24 cellular contexts compared by ENCODE assay signal in the genomic region with DNA sequence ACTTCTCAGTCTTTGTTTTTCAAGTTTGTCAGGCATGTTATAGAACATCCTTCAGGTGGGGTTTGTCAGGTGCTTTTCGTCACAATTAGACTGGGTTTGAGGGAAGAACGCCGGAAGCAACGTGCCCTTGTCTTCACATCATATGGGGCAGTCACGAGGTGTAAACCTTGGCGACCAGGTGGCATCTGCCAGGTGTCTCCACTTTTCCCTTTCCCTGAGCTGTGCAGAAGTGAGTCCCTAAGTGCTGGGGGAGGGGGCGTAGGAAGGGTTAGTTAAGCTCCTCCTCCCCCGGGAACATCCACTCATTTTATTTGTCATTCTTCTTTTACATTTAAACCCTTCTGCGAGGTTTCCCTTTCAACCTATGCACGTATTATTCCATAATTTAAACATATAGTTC. TPM values are rescaled to one million over a fixed set of nuclear protein-coding genes. Genes with fewer than 3 reads are reported as not detected.
A peak's percentile ranks its signal among the peaks of the same experiment; 100 is the strongest.
DNase-seq lines count a peak whose midpoint lies in the region; ATAC-seq and TF ChIP-seq lines count a peak whose summit lies in the region.
"Had no signal": no experiment of that assay in that cellular context is flagged by ENCODE, and none has a peak within 500 bp of the region (broad histone marks: within the 10 kb centered on the region; RNA-seq: fewer than 3 reads in every experiment).

No MANE protein-coding gene starts in this region.

- H3K27ac Mint-ChIP-seq in nephron progenitor cell, result peak overlapping the region; percentile 93
- H3K27ac Mint-ChIP-seq in activated CD8-positive, alpha-beta T cell treated with anti-CD3 and anti-CD28 coated beads, Interleukin-2, amount 10 ng/mL, durations not matched to agents 7 days and 5 days, result no peak overlapping the region
- H3K27ac Mint-ChIP-seq: activated CD4-positive, alpha-beta T cell treated with anti-CD3 and anti-CD28 coated beads, Interleukin-2, amount 10 ng/mL, durations not matched to agents 24 days and 14 days; activated naive CD4-positive, alpha-beta T cell treated with anti-CD3 and anti-CD28 coated beads, Interleukin-2, amount 50 U/mL, for 24 hours; activated T-cell treated with anti-CD3 and anti-CD28 coated beads, Interleukin-2, amount 50 U/mL, for 72 hours; dendritic cell treated with granulocyte-macrophage colony-stimulating factor and Interleukin-4, amounts not matched to agents 40 ng/mL and 50 ng/mL, for 4 days; T-helper 2 cell treated with Interferon-gamma antibody and Interleukin-4, amounts not matched to agents 5 μg/mL and 100 μg/mL, for 36 hours had no signal

- H3K27ac ChIP-seq in PC-3 (ENCODE audit: low read length), result no peak overlapping the region
- H3K27ac ChIP-seq: lower lobe of right lung had no signal

- peaks cover 4% of the 10 kb centered on the region for H3K27me3 Mint-ChIP-seq in nephron progenitor cell (ENCODE audit: low read depth, poor library complexity)
- no peaks in the 10 kb centered on the region for H3K27me3 Mint-ChIP-seq in activated CD8-positive, alpha-beta T cell treated with anti-CD3 and anti-CD28 coated beads, Interleukin-2, amount 10 ng/mL, durations not matched to agents 7 days and 5 days (ENCODE audit: low read depth)

- H3K9me3 Mint-ChIP-seq in nephron progenitor cell, result peaks cover 11% of the 10 kb centered on the region
- H3K9me3 Mint-ChIP-seq in activated CD8-positive, alpha-beta T cell treated with anti-CD3 and anti-CD28 coated beads, Interleukin-2, amount 10 ng/mL, durations not matched to agents 7 days and 5 days (ENCODE audit: insufficient read depth), result no peaks in the 10 kb centered on the region
- H3K9me3 Mint-ChIP-seq: activated CD4-positive, alpha-beta T cell treated with anti-CD3 and anti-CD28 coated beads, Interleukin-2, amount 10 ng/mL, durations not matched to agents 24 days and 14 days; activated naive CD4-positive, alpha-beta T cell treated with anti-CD3 and anti-CD28 coated beads, Interleukin-2, amount 50 U/mL, for 24 hours; dendritic cell treated with granulocyte-macrophage colony-stimulating factor and Interleukin-4, amounts not matched to agents 40 ng/mL and 50 ng/mL, for 4 days; T-helper 2 cell treated with Interferon-gamma antibody and Interleukin-4, amounts not matched to agents 5 μg/mL and 100 μg/mL, for 36 hours had no signal

- TF ChIP-seq CTCF in nephron progenitor cell (IDR thresholded peaks at IDR 0.05), result no peak
- TF ChIP-seq CTCF in PC-3 (conservative IDR thresholded peaks at IDR 0.05; ENCODE audit: low read depth, low read length), result no peak

- intact Hi-C loops in PC-3 (cut with micrococcal nuclease), result no loop called here

- no peak overlapping the region for H3K4me3 ChIP-seq in PC-3 (ENCODE audit: low read length)
- H3K4me3 ChIP-seq: HAP-1, lower lobe of right lung had no signal

- CTCF ChIA-PET in PC-3 (lab: Charles Lee), result no interaction called here
- CTCF ChIA-PET in activated CD8-positive, alpha-beta T cell treated with anti-CD3 and anti-CD28 coated beads, Interleukin-2, amount 10 ng/mL, durations not matched to agents 7 days and 5 days (lab: Charles Lee), result no interaction called here

- no peaks in the 10 kb centered on the region for H3K36me3 ChIP-seq in PC-3 (ENCODE audit: low read depth, low read length)
- H3K36me3 ChIP-seq: HAP-1, lower lobe of right lung had no signal

- no peaks in the 10 kb centered on the region for H3K36me3 Mint-ChIP-seq in nephron progenitor cell (ENCODE audit: low read depth)
- H3K36me3 Mint-ChIP-seq in activated CD8-positive, alpha-beta T cell treated with anti-CD3 and anti-CD28 coated beads, Interleukin-2, amount 10 ng/mL, durations not matched to agents 7 days and 5 days (ENCODE audit: low read depth), result no peaks in the 10 kb centered on the region
- H3K36me3 Mint-ChIP-seq: activated naive CD4-positive, alpha-beta T cell treated with anti-CD3 and anti-CD28 coated beads, Interleukin-2, amount 50 U/mL, for 24 hours had no signal

- peak overlapping the region; percentile 66 for H3K4me3 Mint-ChIP-seq in nephron progenitor cell
- H3K4me3 Mint-ChIP-seq in activated CD8-positive, alpha-beta T cell treated with anti-CD3 and anti-CD28 coated beads, Interleukin-2, amount 10 ng/mL, durations not matched to agents 7 days and 5 days, result no peak overlapping the region
- H3K4me3 Mint-ChIP-seq: activated CD4-positive, alpha-beta T cell treated with anti-CD3 and anti-CD28 coated beads, Interleukin-2, amount 10 ng/mL, durations not matched to agents 24 days and 14 days; activated naive CD4-positive, alpha-beta T cell treated with anti-CD3 and anti-CD28 coated beads, Interleukin-2, amount 50 U/mL, for 24 hours; activated T-cell treated with anti-CD3 and anti-CD28 coated beads, Interleukin-2, amount 50 U/mL, for 72 hours; dendritic cell treated with granulocyte-macrophage colony-stimulating factor and Interleukin-4, amounts not matched to agents 40 ng/mL and 50 ng/mL, for 4 days; T-helper 2 cell treated with Interferon-gamma antibody and Interleukin-4, amounts not matched to agents 5 μg/mL and 100 μg/mL, for 36 hours had no signal

- BruUV-seq in PC-3 (replicated peaks; lab: Mats Ljungman, UMichigan), result no TSS peak

- H3K4me1 ChIP-seq in PC-3 (ENCODE audit: insufficient read depth, low read length), result no peaks in the 10 kb centered on the region
- H3K4me1 ChIP-seq: HAP-1 had no signal

- no peaks in the 10 kb centered on the region for H4K20me1 ChIP-seq in PC-3 (ENCODE audit: low read length)

- no peaks in the 10 kb centered on the region for H3F3A ChIP-seq in PC-3 (ENCODE audit: low read length, unreplicated experiment)

- no peak overlapping the region for H2AFZ ChIP-seq in PC-3 (ENCODE audit: low read length)

- no peak overlapping the region for H3K4me2 ChIP-seq in PC-3 (ENCODE audit: low read length)

- H3K4me1 Mint-ChIP-seq in nephron progenitor cell, result peaks cover 78% of the 10 kb centered on the region
- no peaks in the 10 kb centered on the region for H3K4me1 Mint-ChIP-seq in activated CD8-positive, alpha-beta T cell treated with anti-CD3 and anti-CD28 coated beads, Interleukin-2, amount 10 ng/mL, durations not matched to agents 7 days and 5 days (ENCODE audit: low read depth)
- H3K4me1 Mint-ChIP-seq: activated CD4-positive, alpha-beta T cell treated with anti-CD3 and anti-CD28 coated beads, Interleukin-2, amount 10 ng/mL, durations not matched to agents 24 days and 14 days; activated naive CD4-positive, alpha-beta T cell treated with anti-CD3 and anti-CD28 coated beads, Interleukin-2, amount 50 U/mL, for 24 hours had no signal

- no peaks in the 10 kb centered on the region for H3K9me2 ChIP-seq in PC-3 (replicated peaks; ENCODE audit: low read length)

- DNase-seq in COLO668 (lab: John Stamatoyannopoulos, UW; ENCODE audit: unreplicated experiment) (peak; percentile 33), NCI-H1417 (lab: John Stamatoyannopoulos, UW) (peak in 2 of 3 experiments; percentile 79 to 91), RPMI8226 (peak; percentile 28), nephron progenitor cell (no peak), PC-3 (no peak), NCI-H526 (lab: John Stamatoyannopoulos, UW) (no peak)
- no peak for DNase-seq in activated CD8-positive, alpha-beta T cell treated with anti-CD3 and anti-CD28 coated beads, Interleukin-2, amount 10 ng/mL, durations not matched to agents 7 days and 5 days
- DNase-seq: activated CD4-positive, alpha-beta T cell treated with anti-CD3 and anti-CD28 coated beads, Interleukin-2, amount 10 ng/mL, durations not matched to agents 24 days and 14 days; activated T-cell treated with anti-CD3 and anti-CD28 coated beads, Interleukin-2, amount 50 U/mL, for 72 hours; aorta; COR-L47; EL; Karpas-422; lower lobe of right lung; MV-4-11; NCI-H2171 treated with DMSO at 0.1 percent for 48 hours; OCI-M1; small intestine had no signal

- ATAC-seq in PC-3 (no peak), GM19467 (IDR thresholded peaks at IDR 0.05; ENCODE audit: unreplicated experiment) (no peak)
- no peak for ATAC-seq in activated CD8-positive, alpha-beta T cell treated with anti-CD3 and anti-CD28 coated beads, Interleukin-2, amount 10 ng/mL, durations not matched to agents 7 days and 5 days
- ATAC-seq: activated T-cell treated with anti-CD3 and anti-CD28 coated beads, Interleukin-2, amount 50 U/mL, for 72 hours; lower lobe of right lung; Right ventricle myocardium inferior had no signal

- no peaks in the 10 kb centered on the region for H3K9me3 ChIP-seq in PC-3 (ENCODE audit: low read length)
- H3K9me3 ChIP-seq: HAP-1 had no signal

- peaks cover 29% of the 10 kb centered on the region for H3K27me3 ChIP-seq in PC-3 (ENCODE audit: low read length)

- no peaks in the 10 kb centered on the region for H3K79me2 ChIP-seq in PC-3 (ENCODE audit: low read length)

- POLR2A ChIA-PET in PC-3 (lab: Charles Lee; ENCODE audit: unreplicated experiment), result no interaction called here
- POLR2A ChIA-PET in activated CD8-positive, alpha-beta T cell treated with anti-CD3 and anti-CD28 coated beads, Interleukin-2, amount 10 ng/mL, durations not matched to agents 7 days and 5 days (lab: Charles Lee), result no interaction called here

- no peak overlapping the region for H3K9ac ChIP-seq in PC-3 (ENCODE audit: low read length)

RNA-seq across cellular contexts. Expression of a gene that starts 58.1 kb away (rescaled TPM):
- not detected in 2 replicates for total RNA-seq in PC-3 (2014; rRNA removed)
- total RNA-seq in activated CD8-positive, alpha-beta T cell treated with anti-CD3 and anti-CD28 coated beads, Interleukin-2, amount 10 ng/mL, durations not matched to agents 7 days and 5 days, result not detected
- total RNA-seq: activated CD4-positive, alpha-beta T cell treated with anti-CD3 and anti-CD28 coated beads, Interleukin-2, amount 10 ng/mL, durations not matched to agents 24 days and 14 days; activated T-cell treated with anti-CD3 and anti-CD28 coated beads, Interleukin-2, amount 50 U/mL, for 72 hours; Right ventricle myocardium inferior had no signal

Comparison
In these comparisons a context has a peak if more than half of its experiments do, and no peak if none do; other contexts are left out.
1. DNase-seq: peak in COLO668 (single experiment), NCI-H1417 (2 of 3) and RPMI8226 (single experiment); none in nephron progenitor cell (single experiment), PC-3 (single experiment), activated CD8-positive, alpha-beta T cell treated with anti-CD3 and anti-CD28 coated beads, Interleukin-2, amount 10 ng/mL, durations not matched to agents 7 days and 5 days (single experiment) and NCI-H526 (0 of 2).